In genomic region chr4:114780205-114780604, GRCh38 we compare ENCODE assay signal across 9 cellular contexts.
A peak's percentile ranks its signal among the peaks of the same experiment; 100 is the strongest.
DNase-seq lines count a peak whose midpoint lies in the region; ATAC-seq and TF ChIP-seq lines count a peak whose summit lies in the region.
"Had no signal": no experiment of that assay in that cellular context is flagged by ENCODE, and none has a peak within 500 bp of the region (broad histone marks: within the 10 kb centered on the region; RNA-seq: fewer than 3 reads in every experiment).

No MANE protein-coding gene starts in this region.

- TF ChIP-seq CTCF in GM12872 (IDR thresholded peaks at IDR 0.05; ENCODE audit: insufficient read depth, low read depth, low read length) (0 out of 3 replicates have a peak, but pooled peaks have one; percentile 12), astrocyte of the spinal cord (IDR thresholded peaks at IDR 0.05; ENCODE audit: low read depth, low read length) (peak; percentile 44), neural cell (IDR thresholded peaks at IDR 0.05; ENCODE audit: poor library complexity, severe bottlenecking) (peak; percentile 68), natural killer cell (IDR thresholded peaks at IDR 0.05) (no peak), GM13976 (IDR thresholded peaks at IDR 0.05; ENCODE audit: borderline replicate concordance, control extremely low read depth, extremely low read depth, insufficient read depth, missing control alignments) (no peak)

- no peaks in the 10 kb centered on the region for H3K36me3 Mint-ChIP-seq in natural killer cell

- H3K79me2 ChIP-seq in neural cell (replicated peaks; ENCODE audit: insufficient read depth, low read length): no peaks in the 10 kb centered on the region

- H3F3A ChIP-seq in neural cell (ENCODE audit: insufficient read depth, low read length, poor library complexity, severe bottlenecking): no peaks in the 10 kb centered on the region

- intact Hi-C loops in natural killer cell (cut with micrococcal nuclease): no loop called here

- no peaks in the 10 kb centered on the region for H3K36me3 ChIP-seq in neural cell (ENCODE audit: insufficient read depth, low read length)

- in situ Hi-C loops in astrocyte of the spinal cord (cut with HindIII; ENCODE audit: low sequenced_read_pairs) (no loop called here), GM13976 (cut with MboI; ENCODE audit: low sequenced_read_pairs, unreplicated experiment) (no loop called here)

- H3K9me3 ChIP-seq in neural cell (ENCODE audit: low read length): no peaks in the 10 kb centered on the region

- H3K4me1 Mint-ChIP-seq in natural killer cell: no peaks in the 10 kb centered on the region

- H3K27ac Mint-ChIP-seq in natural killer cell: no peak overlapping the region

- peak; percentile 78 for TF ChIP-seq RAD21 in neural cell (conservative IDR thresholded peaks at IDR 0.05)

- no peak overlapping the region for H3K9ac ChIP-seq in neural cell (ENCODE audit: low read length)

- no peaks in the 10 kb centered on the region for H4K20me1 ChIP-seq in neural cell (ENCODE audit: insufficient read depth)

- no peak overlapping the region for H3K4me3 Mint-ChIP-seq in natural killer cell

- H3K27ac ChIP-seq in neural cell (ENCODE audit: low read length): no peak overlapping the region

- H3K27me3 ChIP-seq in neural cell (ENCODE audit: insufficient read depth, low read depth, low read length): no peaks in the 10 kb centered on the region

- H3K4me3 ChIP-seq in astrocyte of the spinal cord (ENCODE audit: low read depth, low read length): no peak overlapping the region
- no peak overlapping the region for H3K4me3 ChIP-seq in neural cell (ENCODE audit: low read length)

- ATAC-seq in HG03135 (IDR thresholded peaks at IDR 0.05; ENCODE audit: unreplicated experiment) (no peak), natural killer cell (no peak), GM18502 (IDR thresholded peaks at IDR 0.05; ENCODE audit: poor library complexity, unreplicated experiment) (no peak)

- DNase-seq in NCI-H2029 (lab: John Stamatoyannopoulos, UW) (peak; percentile 34), astrocyte of the spinal cord (ENCODE audit: low read depth, low spot score) (peak; percentile 62), natural killer cell (no peak), GM13976 (ENCODE audit: low spot score) (no peak)
- DNase-seq: cerebellar nuclear complex had no signal

- H3K27me3 Mint-ChIP-seq in natural killer cell (ENCODE audit: low read depth in 2 of 2): no peaks in the 10 kb centered on the region

- TF ChIP-seq EP300 in neural cell (conservative IDR thresholded peaks at IDR 0.05; ENCODE audit: poor library complexity, severe bottlenecking): no peak

- no peaks in the 10 kb centered on the region for H3K9me2 ChIP-seq in neural cell (ENCODE audit: insufficient read depth, low read length)

- no peak overlapping the region for H3K4me2 ChIP-seq in neural cell (ENCODE audit: low read length)

- H2AFZ ChIP-seq in neural cell (ENCODE audit: low read depth, low read length): no peak overlapping the region

- H3K9me3 Mint-ChIP-seq in natural killer cell: peaks cover 2 to 3% of the 10 kb centered on the region in 2 donors

TF ChIP-seq in neural cell, 6 proteins besides CTCF, POLR2A, EP300 and RAD21:
- no peak for TF ChIP-seq EZH2 (IDR thresholded peaks at IDR 0.05; ENCODE audit: borderline replicate concordance, insufficient read depth, low read length, poor library complexity, severe bottlenecking)
- TF ChIP-seq SMC3 (conservative IDR thresholded peaks at IDR 0.05; ENCODE audit: poor library complexity): peak; percentile 75

Comparison
In these comparisons a context has a peak if more than half of its experiments do, and no peak if none do; other contexts are left out.
1. CTCF ChIP-seq: peak in GM12872 (single experiment), astrocyte of the spinal cord (single experiment) and neural cell (single experiment); none in natural killer cell (single experiment) and GM13976 (single experiment).
2. DNase-seq: peak in NCI-H2029 (single experiment) and astrocyte of the spinal cord (single experiment); none in natural killer cell (single experiment) and GM13976 (single experiment).